ENCODE assay signal across 18 cellular contexts in the genomic region with DNA sequence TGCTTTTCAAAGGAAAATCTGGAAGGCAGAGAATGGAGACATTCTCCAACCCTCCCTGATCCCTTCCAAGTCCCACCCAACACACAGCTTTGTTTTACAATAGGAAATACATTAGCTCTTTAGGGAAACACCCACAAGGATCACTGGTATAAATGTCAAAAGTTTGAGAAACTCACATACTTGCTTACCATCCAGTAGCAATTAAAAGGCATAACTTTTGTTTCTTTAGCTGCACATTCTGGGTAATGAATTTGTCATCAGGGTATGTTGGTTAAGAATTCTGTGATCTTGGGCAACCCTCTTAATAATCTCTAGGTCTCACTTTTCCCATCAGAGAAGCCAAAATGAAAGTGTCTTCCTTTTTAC.
DNase-seq lines count a peak whose midpoint lies in the region; ATAC-seq and TF ChIP-seq lines count a peak whose summit lies in the region.
"Had no signal": no experiment of that assay in that cellular context is flagged by ENCODE, and none has a peak within 500 bp of the region (broad histone marks: within the 10 kb centered on the region; RNA-seq: fewer than 3 reads in every experiment).

No MANE protein-coding gene starts in this region.

- TF ChIP-seq CTCF in mammary epithelial cell (conservative IDR thresholded peaks at IDR 0.05 in 1 of 2, IDR thresholded peaks at IDR 0.05 in 1 of 2; ENCODE audit: extremely low read depth in 1 of 2, insufficient read depth in 1 of 2, low read depth in 1 of 2, low read length in 2 of 2): no peak
- TF ChIP-seq CTCF in gastroesophageal sphincter (IDR thresholded peaks at IDR 0.05): no peak
- no peak for TF ChIP-seq CTCF in smooth muscle cell (IDR thresholded peaks at IDR 0.05; ENCODE audit: borderline replicate concordance, insufficient read depth, poor library complexity, severe bottlenecking)
- no peak for TF ChIP-seq CTCF in mesothelial cell of epicardium (IDR thresholded peaks at IDR 0.05; ENCODE audit: unreplicated experiment)

- no peaks in the 10 kb centered on the region for H3F3A ChIP-seq in smooth muscle cell (ENCODE audit: low read depth)

- peaks cover 5 to 17% of the 10 kb centered on the region in 2 donors for H3K9me3 Mint-ChIP-seq in stimulated activated naive B cell treated with anti-CD40 and anti-IgM and Interleukin-4, amounts not matched to agents 10 μg/mL and 1 μg/mL and 100 μg/mL, for 72 hours
- H3K9me3 Mint-ChIP-seq in mesothelial cell of epicardium: no peaks in the 10 kb centered on the region

- no TSS peak for BruUV-seq in mammary epithelial cell (replicated peaks; lab: Mats Ljungman, UMichigan)

- H3K9ac ChIP-seq in mammary epithelial cell (ENCODE audit: insufficient read depth, low read length) (no peak overlapping the region), smooth muscle cell (ENCODE audit: low read depth) (no peak overlapping the region)
- H3K9ac ChIP-seq: BLaER1 had no signal

- peaks cover 8 to 16% of the 10 kb centered on the region in 2 donors for H3K36me3 Mint-ChIP-seq in stimulated activated naive B cell treated with anti-CD40 and anti-IgM and Interleukin-4, amounts not matched to agents 10 μg/mL and 1 μg/mL and 100 μg/mL, for 72 hours
- H3K36me3 Mint-ChIP-seq in mesothelial cell of epicardium: no peaks in the 10 kb centered on the region
- H3K36me3 Mint-ChIP-seq: naive thymus-derived CD4-positive, alpha-beta T cell had no signal

- H2AFZ ChIP-seq in mammary epithelial cell (ENCODE audit: low read depth, low read length) (peak overlapping the region; percentile 75), smooth muscle cell (ENCODE audit: low read depth) (no peak overlapping the region)

- H3K4me2 ChIP-seq in mammary epithelial cell (ENCODE audit: insufficient read depth, low read depth, low read length): no peak overlapping the region
- no peak overlapping the region for H3K4me2 ChIP-seq in smooth muscle cell
- H3K4me2 ChIP-seq: BLaER1 had no signal

- no peaks in the 10 kb centered on the region for H3K36me3 ChIP-seq in mammary epithelial cell (ENCODE audit: insufficient read depth, low read length)
- no peaks in the 10 kb centered on the region for H3K36me3 ChIP-seq in gastroesophageal sphincter
- H3K36me3 ChIP-seq in smooth muscle cell (ENCODE audit: low read depth): no peaks in the 10 kb centered on the region
- H3K36me3 ChIP-seq: BLaER1, esophagus squamous epithelium had no signal

- H3K4me1 Mint-ChIP-seq in stimulated activated naive B cell treated with anti-CD40 and anti-IgM and Interleukin-4, amounts not matched to agents 10 μg/mL and 1 μg/mL and 100 μg/mL, for 72 hours: peaks cover 21 to 31% of the 10 kb centered on the region in 2 donors
- H3K4me1 Mint-ChIP-seq in mesothelial cell of epicardium: peaks cover 10% of the 10 kb centered on the region

- H3K27ac Mint-ChIP-seq in stimulated activated naive B cell treated with anti-CD40 and anti-IgM and Interleukin-4, amounts not matched to agents 10 μg/mL and 1 μg/mL and 100 μg/mL, for 72 hours: peak overlapping the region; percentile 44
- no peak overlapping the region for H3K27ac Mint-ChIP-seq in mesothelial cell of epicardium
- H3K27ac Mint-ChIP-seq: naive thymus-derived CD4-positive, alpha-beta T cell; T-helper 17 cell had no signal

- in situ Hi-C loops in mammary epithelial cell (cut with MboI; ENCODE audit: low sequenced_read_pairs in 2 of 2): no loop called here

- no peak overlapping the region for H3K4me3 Mint-ChIP-seq in stimulated activated naive B cell treated with anti-CD40 and anti-IgM and Interleukin-4, amounts not matched to agents 10 μg/mL and 1 μg/mL and 100 μg/mL, for 72 hours
- H3K4me3 Mint-ChIP-seq in mesothelial cell of epicardium: no peak overlapping the region
- H3K4me3 Mint-ChIP-seq: naive thymus-derived CD4-positive, alpha-beta T cell; T-helper 17 cell had no signal

- intact Hi-C loops in mammary epithelial cell (cut with micrococcal nuclease): no loop called here

- H3K79me2 ChIP-seq in mammary epithelial cell (ENCODE audit: insufficient read depth, low read length) (no peaks in the 10 kb centered on the region), smooth muscle cell (ENCODE audit: low read depth) (no peaks in the 10 kb centered on the region)

- no peak for TF ChIP-seq POLR2A in gastroesophageal sphincter (IDR thresholded peaks at IDR 0.05)

- H3K4me3 ChIP-seq in mammary epithelial cell (replicated peaks in 1 of 3; ENCODE audit: insufficient read depth in 1 of 3, low read depth in 2 of 3, low read length in 3 of 3) (no peak overlapping the region), gastroesophageal sphincter (no peak overlapping the region), smooth muscle cell (no peak overlapping the region)
- H3K4me3 ChIP-seq: BLaER1, esophagus squamous epithelium, lung had no signal

- CTCF ChIA-PET in mammary epithelial cell (lab: Charles Lee; ENCODE audit: low non-redundant PET): interaction anchor here (0.6 kb wide), 1 partner anchor 28 kb away, joined by 4 read pairs; no protein-coding TSS in a partner anchor

- DNase-seq in GM03348 (ENCODE audit: low spot score) (peak; percentile 71), mammary epithelial cell (peak; percentile 39), smooth muscle cell (lab: John Stamatoyannopoulos, UW; ENCODE audit: unreplicated experiment) (no peak), hypothalamus (lab: John Stamatoyannopoulos, UW) (no peak), mesothelial cell of epicardium (ENCODE audit: low spot score in 2 of 2, unreplicated experiment in 2 of 2) (no peak)
- no peak for DNase-seq in stimulated activated naive B cell treated with anti-CD40 and anti-IgM and Interleukin-4, amounts not matched to agents 10 μg/mL and 1 μg/mL and 100 μg/mL, for 72 hours
- DNase-seq in effector CD4-positive, alpha-beta T cell: no peak
- DNase-seq: activated CD4-positive, CD25-positive, alpha-beta regulatory T cell; cortex of kidney; esophagus squamous epithelium; naive thymus-derived CD4-positive, alpha-beta T cell; NCI-H1694 treated with DMSO at 0.1 percent for 48 hours; NCI-H446; NK-92 treated with Interleukin-12 subunit alpha and Interleukin-12 subunit beta, amount 100 ng/mL, for 24 hours; T-helper 17 cell had no signal

- H3K27me3 ChIP-seq in mammary epithelial cell (ENCODE audit: insufficient read depth, low read length) (no peaks in the 10 kb centered on the region), gastroesophageal sphincter (no peaks in the 10 kb centered on the region), smooth muscle cell (ENCODE audit: low read depth) (no peaks in the 10 kb centered on the region)
- H3K27me3 ChIP-seq: BLaER1, esophagus squamous epithelium had no signal

- H3K9me3 ChIP-seq in mammary epithelial cell (replicated peaks; ENCODE audit: insufficient read depth, low read length): no peaks in the 10 kb centered on the region
- no peaks in the 10 kb centered on the region for H3K9me3 ChIP-seq in gastroesophageal sphincter
- no peaks in the 10 kb centered on the region for H3K9me3 ChIP-seq in smooth muscle cell (replicated peaks; ENCODE audit: low read depth)
- H3K9me3 ChIP-seq: BLaER1, esophagus squamous epithelium had no signal

- H3K27me3 Mint-ChIP-seq in stimulated activated naive B cell treated with anti-CD40 and anti-IgM and Interleukin-4, amounts not matched to agents 10 μg/mL and 1 μg/mL and 100 μg/mL, for 72 hours: peaks cover 0 to 4% of the 10 kb centered on the region in 2 donors
- no peaks in the 10 kb centered on the region for H3K27me3 Mint-ChIP-seq in mesothelial cell of epicardium (ENCODE audit: low read depth)

- H3K27ac ChIP-seq in mammary epithelial cell (ENCODE audit: insufficient read depth, low read depth, low read length): no peak overlapping the region
- peak overlapping the region in 3 of 4 donors; percentile 19 to 39 (median 23) for H3K27ac ChIP-seq in gastroesophageal sphincter
- H3K27ac ChIP-seq in smooth muscle cell (ENCODE audit: low read depth): no peak overlapping the region
- H3K27ac ChIP-seq: BLaER1 had no signal

- dilution Hi-C loops in mammary epithelial cell (cut with HindIII; ENCODE audit: low sequenced_read_pairs): no loop called here

- H4K20me1 ChIP-seq in mammary epithelial cell (ENCODE audit: insufficient read depth, low read length) (no peaks in the 10 kb centered on the region), smooth muscle cell (ENCODE audit: low read depth) (no peaks in the 10 kb centered on the region)
- H4K20me1 ChIP-seq: BLaER1 had no signal

- no peak for TF ChIP-seq EP300 in gastroesophageal sphincter (IDR thresholded peaks at IDR 0.05)

- H3K4me1 ChIP-seq in mammary epithelial cell (ENCODE audit: insufficient read depth, low read length) (peaks cover 24% of the 10 kb centered on the region), gastroesophageal sphincter (peaks cover 0 to 11% (median 6%) of the 10 kb centered on the region in 3 donors), smooth muscle cell (ENCODE audit: low read depth) (peaks cover 6% of the 10 kb centered on the region)
- H3K4me1 ChIP-seq: BLaER1 had no signal

- ATAC-seq in gastroesophageal sphincter: no peak
- no peak for ATAC-seq in stimulated activated naive B cell treated with anti-CD40 and anti-IgM and Interleukin-4, amounts not matched to agents 10 μg/mL and 1 μg/mL and 100 μg/mL, for 72 hours (replicated peaks)
- ATAC-seq: naive thymus-derived CD4-positive, alpha-beta T cell; T-helper 17 cell had no signal

Comparison
In these comparisons a context has a peak if more than half of its experiments do, and no peak if none do; other contexts are left out.
1. DNase-seq: peak in GM03348 (single experiment) and mammary epithelial cell (single experiment); none in stimulated activated naive B cell treated with anti-CD40 and anti-IgM and Interleukin-4, amounts not matched to agents 10 μg/mL and 1 μg/mL and 100 μg/mL, for 72 hours (single experiment), effector CD4-positive, alpha-beta T cell (single experiment), smooth muscle cell (single experiment), hypothalamus (0 of 51) and mesothelial cell of epicardium (0 of 2).
2. H3K27ac ChIP-seq: peak in gastroesophageal sphincter (3 of 4); none in mammary epithelial cell (single experiment) and smooth muscle cell (single experiment).